In the genomic region with DNA sequence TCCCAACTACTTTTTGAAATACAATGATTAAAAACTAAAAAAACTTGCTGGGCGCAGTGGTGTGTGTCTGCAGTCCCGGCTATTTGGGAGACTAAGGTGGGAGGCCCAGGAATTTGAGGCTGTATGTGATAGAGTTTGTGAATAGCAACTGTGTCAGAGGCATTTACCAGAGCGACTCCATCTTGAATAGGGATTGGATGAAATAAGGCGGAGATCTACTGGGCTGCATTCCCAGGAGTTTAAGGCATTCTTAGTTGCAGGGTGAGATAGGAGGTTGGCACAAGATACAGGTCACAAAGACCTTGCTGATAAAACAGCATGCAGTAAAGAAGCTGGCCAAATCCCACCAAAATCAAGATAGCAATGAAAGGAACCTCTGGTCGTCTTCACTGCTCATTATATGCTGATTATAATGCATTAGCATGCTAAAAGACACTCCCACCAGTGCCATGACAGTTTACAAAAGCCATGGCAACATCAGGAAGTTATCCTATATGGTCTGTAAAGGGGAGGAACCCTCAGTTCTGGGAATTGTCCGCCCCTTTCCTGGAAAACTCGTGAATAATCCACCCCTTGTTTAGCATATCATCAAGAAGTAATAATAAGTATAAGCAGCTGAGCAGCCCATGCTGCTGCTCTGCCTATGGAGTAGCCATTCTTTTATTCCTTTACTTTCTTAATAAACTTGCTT, we compare ENCODE assay signal across 1 cellular context.
TF ChIP-seq lines count a peak whose summit lies in the region.
"Not testable (repeated sequence)": the region's sequence is repeated elsewhere in the genome, so short reads cannot be mapped to it uniquely, and the experiment has no call there.

No MANE protein-coding gene starts in this region.

TF ChIP-seq in K562, 482 proteins besides CTCF, POLR2A, EP300 and RAD21 (continued from another document and continues in another):
- TF ChIP-seq, protein P1, sequence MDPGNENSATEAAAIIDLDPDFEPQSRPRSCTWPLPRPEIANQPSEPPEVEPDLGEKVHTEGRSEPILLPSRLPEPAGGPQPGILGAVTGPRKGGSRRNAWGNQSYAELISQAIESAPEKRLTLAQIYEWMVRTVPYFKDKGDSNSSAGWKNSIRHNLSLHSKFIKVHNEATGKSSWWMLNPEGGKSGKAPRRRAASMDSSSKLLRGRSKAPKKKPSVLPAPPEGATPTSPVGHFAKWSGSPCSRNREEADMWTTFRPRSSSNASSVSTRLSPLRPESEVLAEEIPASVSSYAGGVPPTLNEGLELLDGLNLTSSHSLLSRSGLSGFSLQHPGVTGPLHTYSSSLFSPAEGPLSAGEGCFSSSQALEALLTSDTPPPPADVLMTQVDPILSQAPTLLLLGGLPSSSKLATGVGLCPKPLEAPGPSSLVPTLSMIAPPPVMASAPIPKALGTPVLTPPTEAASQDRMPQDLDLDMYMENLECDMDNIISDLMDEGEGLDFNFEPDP (CRISPR knock-in tag; IDR thresholded peaks at IDR 0.05), result 0 out of 2 replicates have a peak, but pooled peaks have one; percentile 50
- TF ChIP-seq, protein P2, sequence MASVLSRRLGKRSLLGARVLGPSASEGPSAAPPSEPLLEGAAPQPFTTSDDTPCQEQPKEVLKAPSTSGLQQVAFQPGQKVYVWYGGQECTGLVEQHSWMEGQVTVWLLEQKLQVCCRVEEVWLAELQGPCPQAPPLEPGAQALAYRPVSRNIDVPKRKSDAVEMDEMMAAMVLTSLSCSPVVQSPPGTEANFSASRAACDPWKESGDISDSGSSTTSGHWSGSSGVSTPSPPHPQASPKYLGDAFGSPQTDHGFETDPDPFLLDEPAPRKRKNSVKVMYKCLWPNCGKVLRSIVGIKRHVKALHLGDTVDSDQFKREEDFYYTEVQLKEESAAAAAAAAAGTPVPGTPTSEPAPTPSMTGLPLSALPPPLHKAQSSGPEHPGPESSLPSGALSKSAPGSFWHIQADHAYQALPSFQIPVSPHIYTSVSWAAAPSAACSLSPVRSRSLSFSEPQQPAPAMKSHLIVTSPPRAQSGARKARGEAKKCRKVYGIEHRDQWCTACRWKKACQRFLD (CRISPR knock-in tag; IDR thresholded peaks at IDR 0.05), result peak; percentile 81
- peak; percentile 83; the same call in 1 of the 2 replicates for TF ChIP-seq E2F3 (CRISPR knock-in tag; IDR thresholded peaks at IDR 0.05)
- peak; percentile 65 for TF ChIP-seq SMAD4 (CRISPR knock-in tag; conservative IDR thresholded peaks at IDR 0.05)
- peak; percentile 89 for TF ChIP-seq RFX1 (IDR thresholded peaks at IDR 0.05)
- peak; percentile 84 for TF ChIP-seq SMAD3 (CRISPR knock-in tag; conservative IDR thresholded peaks at IDR 0.05)
- TF ChIP-seq, protein P3, sequence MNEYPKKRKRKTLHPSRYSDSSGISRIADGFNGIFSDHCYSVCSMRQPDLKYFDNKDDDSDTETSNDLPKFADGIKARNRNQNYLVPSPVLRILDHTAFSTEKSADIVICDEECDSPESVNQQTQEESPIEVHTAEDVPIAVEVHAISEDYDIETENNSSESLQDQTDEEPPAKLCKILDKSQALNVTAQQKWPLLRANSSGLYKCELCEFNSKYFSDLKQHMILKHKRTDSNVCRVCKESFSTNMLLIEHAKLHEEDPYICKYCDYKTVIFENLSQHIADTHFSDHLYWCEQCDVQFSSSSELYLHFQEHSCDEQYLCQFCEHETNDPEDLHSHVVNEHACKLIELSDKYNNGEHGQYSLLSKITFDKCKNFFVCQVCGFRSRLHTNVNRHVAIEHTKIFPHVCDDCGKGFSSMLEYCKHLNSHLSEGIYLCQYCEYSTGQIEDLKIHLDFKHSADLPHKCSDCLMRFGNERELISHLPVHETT (CRISPR knock-in tag; conservative IDR thresholded peaks at IDR 0.05 in 1 of 2, IDR thresholded peaks at IDR 0.05 in 1 of 2), result peak in 1 of 2 experiments; percentile 83; a peak in 2 of 4 replicates
- TF ChIP-seq ZNF79 (CRISPR knock-in tag; IDR thresholded peaks at IDR 0.05; ENCODE audit: low read depth), result 0 out of 2 replicates have a peak, but pooled peaks have one; percentile 23
- TF ChIP-seq, protein P4, sequence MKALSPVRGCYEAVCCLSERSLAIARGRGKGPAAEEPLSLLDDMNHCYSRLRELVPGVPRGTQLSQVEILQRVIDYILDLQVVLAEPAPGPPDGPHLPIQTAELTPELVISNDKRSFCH (CRISPR knock-in tag; IDR thresholded peaks at IDR 0.05), result 0 out of 2 replicates have a peak, but pooled peaks have one; percentile 6
- TF ChIP-seq, protein P4 (tag; IDR thresholded peaks at IDR 0.05), result peak; percentile 47; the same call in 1 of the 2 replicates
- 0 out of 2 replicates have a peak, but pooled peaks have one; percentile 45 for TF ChIP-seq HSF4 (CRISPR knock-in tag; IDR thresholded peaks at IDR 0.05; ENCODE audit: borderline replicate concordance)
- TF ChIP-seq, protein P5, sequence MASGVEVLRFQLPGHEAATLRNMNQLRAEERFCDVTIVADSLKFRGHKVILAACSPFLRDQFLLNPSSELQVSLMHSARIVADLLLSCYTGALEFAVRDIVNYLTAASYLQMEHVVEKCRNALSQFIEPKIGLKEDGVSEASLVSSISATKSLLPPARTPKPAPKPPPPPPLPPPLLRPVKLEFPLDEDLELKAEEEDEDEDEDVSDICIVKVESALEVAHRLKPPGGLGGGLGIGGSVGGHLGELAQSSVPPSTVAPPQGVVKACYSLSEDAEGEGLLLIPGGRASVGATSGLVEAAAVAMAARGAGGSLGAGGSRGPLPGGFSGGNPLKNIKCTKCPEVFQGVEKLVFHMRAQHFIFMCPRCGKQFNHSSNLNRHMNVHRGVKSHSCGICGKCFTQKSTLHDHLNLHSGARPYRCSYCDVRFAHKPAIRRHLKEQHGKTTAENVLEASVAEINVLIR (CRISPR knock-in tag; IDR thresholded peaks at IDR 0.05), result 0 out of 2 replicates have a peak, but pooled peaks have one; percentile 40
- TF ChIP-seq, protein P6, sequence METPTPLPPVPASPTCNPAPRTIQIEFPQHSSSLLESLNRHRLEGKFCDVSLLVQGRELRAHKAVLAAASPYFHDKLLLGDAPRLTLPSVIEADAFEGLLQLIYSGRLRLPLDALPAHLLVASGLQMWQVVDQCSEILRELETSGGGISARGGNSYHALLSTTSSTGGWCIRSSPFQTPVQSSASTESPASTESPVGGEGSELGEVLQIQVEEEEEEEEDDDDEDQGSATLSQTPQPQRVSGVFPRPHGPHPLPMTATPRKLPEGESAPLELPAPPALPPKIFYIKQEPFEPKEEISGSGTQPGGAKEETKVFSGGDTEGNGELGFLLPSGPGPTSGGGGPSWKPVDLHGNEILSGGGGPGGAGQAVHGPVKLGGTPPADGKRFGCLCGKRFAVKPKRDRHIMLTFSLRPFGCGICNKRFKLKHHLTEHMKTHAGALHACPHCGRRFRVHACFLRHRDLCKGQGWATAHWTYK (CRISPR knock-in tag; IDR thresholded peaks at IDR 0.05), result peak; percentile 87; the same call in 1 of the 2 replicates
- TF ChIP-seq NFXL1 (CRISPR knock-in tag; IDR thresholded peaks at IDR 0.05), result 0 out of 2 replicates have a peak, but pooled peaks have one; percentile 37
- TF ChIP-seq SRF (CRISPR knock-in tag; IDR thresholded peaks at IDR 0.05), result peak in 1 of 2 experiments; percentile 90; a peak in 2 of 4 replicates
- TF ChIP-seq ZNF311 (CRISPR knock-in tag; IDR thresholded peaks at IDR 0.05), result peak; percentile 89
- peak; percentile 63; the same call in 1 of the 2 replicates for TF ChIP-seq ZNF354B (CRISPR knock-in tag; IDR thresholded peaks at IDR 0.05)
- TF ChIP-seq, protein P7, sequence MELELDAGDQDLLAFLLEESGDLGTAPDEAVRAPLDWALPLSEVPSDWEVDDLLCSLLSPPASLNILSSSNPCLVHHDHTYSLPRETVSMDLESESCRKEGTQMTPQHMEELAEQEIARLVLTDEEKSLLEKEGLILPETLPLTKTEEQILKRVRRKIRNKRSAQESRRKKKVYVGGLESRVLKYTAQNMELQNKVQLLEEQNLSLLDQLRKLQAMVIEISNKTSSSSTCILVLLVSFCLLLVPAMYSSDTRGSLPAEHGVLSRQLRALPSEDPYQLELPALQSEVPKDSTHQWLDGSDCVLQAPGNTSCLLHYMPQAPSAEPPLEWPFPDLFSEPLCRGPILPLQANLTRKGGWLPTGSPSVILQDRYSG (tag; conservative IDR thresholded peaks at IDR 0.05; ENCODE audit: low read depth), result peak; percentile 93
- 0 out of 2 replicates have a peak, but pooled peaks have one; percentile 42 for TF ChIP-seq ERF (CRISPR knock-in tag; IDR thresholded peaks at IDR 0.05)
- peak; percentile 89 for TF ChIP-seq DMBX1 (CRISPR knock-in tag; IDR thresholded peaks at IDR 0.05; ENCODE audit: borderline replicate concordance)
- 0 out of 2 replicates have a peak, but pooled peaks have one; percentile 55 for TF ChIP-seq ZNF668 (CRISPR knock-in tag; IDR thresholded peaks at IDR 0.05)
- not testable (repeated sequence) for TF ChIP-seq NR4A1 (CRISPR knock-in tag; IDR thresholded peaks at IDR 0.05); NR2C1 (IDR thresholded peaks at IDR 0.05)
- TF ChIP-seq NR4A1 (tag; IDR thresholded peaks at IDR 0.05), result peak; percentile 97
- TF ChIP-seq ZNF583 (CRISPR knock-in tag; IDR thresholded peaks at IDR 0.05), result peak; percentile 95
- peak; percentile 78 for TF ChIP-seq NR2C1 (tag; IDR thresholded peaks at IDR 0.05)
- peak; percentile 97 for TF ChIP-seq STAT5A (IDR thresholded peaks at IDR 0.05; ENCODE audit: borderline replicate concordance, low read length)
- peak; percentile 88; the same call in 1 of the 2 replicates for TF ChIP-seq ZNF76 (CRISPR knock-in tag; IDR thresholded peaks at IDR 0.05; ENCODE audit: borderline replicate concordance)
- peak; percentile 79; the same call in 1 of the 2 replicates for TF ChIP-seq ZKSCAN8 (CRISPR knock-in tag; IDR thresholded peaks at IDR 0.05)
- TF ChIP-seq, protein P8, sequence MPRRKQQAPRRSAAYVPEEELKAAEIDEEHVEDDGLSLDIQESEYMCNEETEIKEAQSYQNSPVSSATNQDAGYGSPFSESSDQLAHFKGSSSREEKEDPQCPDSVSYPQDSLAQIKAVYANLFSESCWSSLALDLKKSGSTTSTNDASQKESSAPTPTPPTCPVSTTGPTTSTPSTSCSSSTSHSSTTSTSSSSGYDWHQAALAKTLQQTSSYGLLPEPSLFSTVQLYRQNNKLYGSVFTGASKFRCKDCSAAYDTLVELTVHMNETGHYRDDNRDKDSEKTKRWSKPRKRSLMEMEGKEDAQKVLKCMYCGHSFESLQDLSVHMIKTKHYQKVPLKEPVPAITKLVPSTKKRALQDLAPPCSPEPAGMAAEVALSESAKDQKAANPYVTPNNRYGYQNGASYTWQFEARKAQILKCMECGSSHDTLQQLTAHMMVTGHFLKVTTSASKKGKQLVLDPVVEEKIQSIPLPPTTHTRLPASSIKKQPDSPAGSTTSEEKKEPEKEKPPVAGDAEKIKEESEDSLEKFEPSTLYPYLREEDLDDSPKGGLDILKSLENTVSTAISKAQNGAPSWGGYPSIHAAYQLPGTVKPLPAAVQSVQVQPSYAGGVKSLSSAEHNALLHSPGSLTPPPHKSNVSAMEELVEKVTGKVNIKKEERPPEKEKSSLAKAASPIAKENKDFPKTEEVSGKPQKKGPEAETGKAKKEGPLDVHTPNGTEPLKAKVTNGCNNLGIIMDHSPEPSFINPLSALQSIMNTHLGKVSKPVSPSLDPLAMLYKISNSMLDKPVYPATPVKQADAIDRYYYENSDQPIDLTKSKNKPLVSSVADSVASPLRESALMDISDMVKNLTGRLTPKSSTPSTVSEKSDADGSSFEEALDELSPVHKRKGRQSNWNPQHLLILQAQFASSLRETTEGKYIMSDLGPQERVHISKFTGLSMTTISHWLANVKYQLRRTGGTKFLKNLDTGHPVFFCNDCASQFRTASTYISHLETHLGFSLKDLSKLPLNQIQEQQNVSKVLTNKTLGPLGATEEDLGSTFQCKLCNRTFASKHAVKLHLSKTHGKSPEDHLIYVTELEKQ (CRISPR knock-in tag; IDR thresholded peaks at IDR 0.05), result peak; percentile 65; the same call in 1 of the 2 replicates
- TF ChIP-seq PTRF (tag; IDR thresholded peaks at IDR 0.05), result peak; percentile 81
- TF ChIP-seq ZNF134 (CRISPR knock-in tag; conservative IDR thresholded peaks at IDR 0.05), result peak; percentile 47; the same call in 1 of the 2 replicates
- TF ChIP-seq, protein P9, sequence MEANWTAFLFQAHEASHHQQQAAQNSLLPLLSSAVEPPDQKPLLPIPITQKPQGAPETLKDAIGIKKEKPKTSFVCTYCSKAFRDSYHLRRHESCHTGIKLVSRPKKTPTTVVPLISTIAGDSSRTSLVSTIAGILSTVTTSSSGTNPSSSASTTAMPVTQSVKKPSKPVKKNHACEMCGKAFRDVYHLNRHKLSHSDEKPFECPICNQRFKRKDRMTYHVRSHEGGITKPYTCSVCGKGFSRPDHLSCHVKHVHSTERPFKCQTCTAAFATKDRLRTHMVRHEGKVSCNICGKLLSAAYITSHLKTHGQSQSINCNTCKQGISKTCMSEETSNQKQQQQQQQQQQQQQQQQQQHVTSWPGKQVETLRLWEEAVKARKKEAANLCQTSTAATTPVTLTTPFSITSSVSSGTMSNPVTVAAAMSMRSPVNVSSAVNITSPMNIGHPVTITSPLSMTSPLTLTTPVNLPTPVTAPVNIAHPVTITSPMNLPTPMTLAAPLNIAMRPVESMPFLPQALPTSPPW (CRISPR knock-in tag; IDR thresholded peaks at IDR 0.05), result peak; percentile 47; the same call in 1 of the 2 replicates
- TF ChIP-seq, protein P10, sequence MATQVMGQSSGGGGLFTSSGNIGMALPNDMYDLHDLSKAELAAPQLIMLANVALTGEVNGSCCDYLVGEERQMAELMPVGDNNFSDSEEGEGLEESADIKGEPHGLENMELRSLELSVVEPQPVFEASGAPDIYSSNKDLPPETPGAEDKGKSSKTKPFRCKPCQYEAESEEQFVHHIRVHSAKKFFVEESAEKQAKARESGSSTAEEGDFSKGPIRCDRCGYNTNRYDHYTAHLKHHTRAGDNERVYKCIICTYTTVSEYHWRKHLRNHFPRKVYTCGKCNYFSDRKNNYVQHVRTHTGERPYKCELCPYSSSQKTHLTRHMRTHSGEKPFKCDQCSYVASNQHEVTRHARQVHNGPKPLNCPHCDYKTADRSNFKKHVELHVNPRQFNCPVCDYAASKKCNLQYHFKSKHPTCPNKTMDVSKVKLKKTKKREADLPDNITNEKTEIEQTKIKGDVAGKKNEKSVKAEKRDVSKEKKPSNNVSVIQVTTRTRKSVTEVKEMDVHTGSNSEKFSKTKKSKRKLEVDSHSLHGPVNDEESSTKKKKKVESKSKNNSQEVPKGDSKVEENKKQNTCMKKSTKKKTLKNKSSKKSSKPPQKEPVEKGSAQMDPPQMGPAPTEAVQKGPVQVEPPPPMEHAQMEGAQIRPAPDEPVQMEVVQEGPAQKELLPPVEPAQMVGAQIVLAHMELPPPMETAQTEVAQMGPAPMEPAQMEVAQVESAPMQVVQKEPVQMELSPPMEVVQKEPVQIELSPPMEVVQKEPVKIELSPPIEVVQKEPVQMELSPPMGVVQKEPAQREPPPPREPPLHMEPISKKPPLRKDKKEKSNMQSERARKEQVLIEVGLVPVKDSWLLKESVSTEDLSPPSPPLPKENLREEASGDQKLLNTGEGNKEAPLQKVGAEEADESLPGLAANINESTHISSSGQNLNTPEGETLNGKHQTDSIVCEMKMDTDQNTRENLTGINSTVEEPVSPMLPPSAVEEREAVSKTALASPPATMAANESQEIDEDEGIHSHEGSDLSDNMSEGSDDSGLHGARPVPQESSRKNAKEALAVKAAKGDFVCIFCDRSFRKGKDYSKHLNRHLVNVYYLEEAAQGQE (CRISPR knock-in tag; IDR thresholded peaks at IDR 0.05; ENCODE audit: low read depth), result 0 out of 2 replicates have a peak, but pooled peaks have one; percentile 31
- 0 out of 2 replicates have a peak, but pooled peaks have one; percentile 34 for TF ChIP-seq DPF2 (IDR thresholded peaks at IDR 0.05)
- peak; percentile 84 for TF ChIP-seq ZBTB17 (CRISPR knock-in tag; IDR thresholded peaks at IDR 0.05)
- TF ChIP-seq, protein P11, sequence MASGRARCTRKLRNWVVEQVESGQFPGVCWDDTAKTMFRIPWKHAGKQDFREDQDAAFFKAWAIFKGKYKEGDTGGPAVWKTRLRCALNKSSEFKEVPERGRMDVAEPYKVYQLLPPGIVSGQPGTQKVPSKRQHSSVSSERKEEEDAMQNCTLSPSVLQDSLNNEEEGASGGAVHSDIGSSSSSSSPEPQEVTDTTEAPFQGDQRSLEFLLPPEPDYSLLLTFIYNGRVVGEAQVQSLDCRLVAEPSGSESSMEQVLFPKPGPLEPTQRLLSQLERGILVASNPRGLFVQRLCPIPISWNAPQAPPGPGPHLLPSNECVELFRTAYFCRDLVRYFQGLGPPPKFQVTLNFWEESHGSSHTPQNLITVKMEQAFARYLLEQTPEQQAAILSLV (tag; IDR thresholded peaks at IDR 0.05), result 0 out of 2 replicates have a peak, but pooled peaks have one; percentile 48
